In the genomic region with DNA sequence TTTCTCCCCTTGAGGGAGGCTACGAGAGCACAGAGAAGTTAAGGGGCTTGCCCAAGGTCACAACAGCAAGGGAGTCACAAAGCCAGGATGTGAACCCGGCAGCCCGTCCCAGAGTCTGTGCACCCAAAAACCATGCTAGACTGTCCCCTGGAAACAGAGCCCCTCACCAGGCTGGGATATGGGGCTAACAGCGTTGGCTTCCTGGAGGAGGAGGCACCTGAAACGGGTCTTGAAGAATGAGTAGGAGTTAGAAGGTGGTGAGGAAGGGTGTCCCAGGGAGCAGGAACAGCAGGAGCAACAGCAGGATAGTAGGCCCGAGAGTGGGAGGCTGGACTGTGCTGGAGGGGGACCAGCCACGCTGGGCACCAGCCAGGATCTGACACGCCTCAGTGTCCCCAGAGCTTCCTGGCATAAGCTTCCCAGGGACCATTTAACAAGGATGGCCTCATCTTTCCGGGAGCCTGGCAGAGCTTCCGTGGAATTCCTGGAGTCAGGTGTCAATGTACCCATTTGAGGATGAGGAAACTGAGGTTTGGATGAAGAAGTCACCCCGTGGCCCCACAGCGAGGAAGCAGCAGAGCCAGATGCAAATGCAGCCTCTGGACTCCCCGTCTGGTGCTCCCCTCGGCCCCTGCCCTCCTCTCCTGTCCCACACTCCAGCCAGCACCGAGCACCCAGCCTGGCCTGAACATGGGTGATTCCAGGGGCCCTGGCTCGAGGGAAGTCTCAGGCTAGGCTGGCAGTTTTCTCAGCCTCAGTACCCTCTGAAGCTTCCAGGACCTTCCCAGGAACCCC, we compare ENCODE assay signal across 21 cellular contexts. TPM values are rescaled to one million over a fixed set of nuclear protein-coding genes. Genes with fewer than 3 reads are reported as not detected.
DNase-seq lines count a peak whose midpoint lies in the region; ATAC-seq, FAIRE-seq and TF ChIP-seq lines count a peak whose summit lies in the region.
"Had no signal": no experiment of that assay in that cellular context is flagged by ENCODE, and none has a peak within 500 bp of the region (broad histone marks: within the 10 kb centered on the region; RNA-seq: fewer than 3 reads in every experiment).

No MANE protein-coding gene starts in this region.

- no peaks in the 10 kb centered on the region for H3K4me1 Mint-ChIP-seq in endodermal cell

- peak overlapping the region; percentile 77 for H4K91ac ChIP-seq in neuronal stem cell (ENCODE audit: low read depth, low read length, poor library complexity)

- peak overlapping the region; percentile 90 for H2BK15ac ChIP-seq in neuronal stem cell (ENCODE audit: low read length)

- H3K27ac ChIP-seq in endodermal cell (ENCODE audit: low read depth, low read length) (no peak overlapping the region), neuronal stem cell (replicated peaks; ENCODE audit: low read length) (no peak overlapping the region)

- peaks cover 5% of the 10 kb centered on the region for H3K9me3 ChIP-seq in endodermal cell (ENCODE audit: control insufficient read depth, low read length)
- peaks cover 4 to 5% of the 10 kb centered on the region in 2 donors for H3K9me3 ChIP-seq in neuronal stem cell (replicated peaks in 1 of 2; ENCODE audit: control insufficient read depth in 2 of 2, insufficient read depth in 1 of 2, low read depth in 1 of 2, low read length in 2 of 2)

- H2BK5ac ChIP-seq in neuronal stem cell (ENCODE audit: low read length) = peak overlapping the region; percentile 87

- H3K9ac ChIP-seq in endodermal cell (ENCODE audit: extremely low read depth, low read length, poor library complexity, severe bottlenecking) (no peak overlapping the region), neuronal stem cell (ENCODE audit: low read depth, low read length, poor library complexity) (no peak overlapping the region)

- H3K14ac ChIP-seq in neuronal stem cell (ENCODE audit: low read length) = peak overlapping the region; percentile 26

- H2BK12ac ChIP-seq in neuronal stem cell (ENCODE audit: low read length) = peak overlapping the region; percentile 97

- H3K4me1 ChIP-seq in endodermal cell (ENCODE audit: control insufficient read depth, insufficient read depth, low read length) (no peaks in the 10 kb centered on the region), neuronal stem cell (ENCODE audit: control insufficient read depth in 2 of 2, insufficient read depth in 1 of 2, low read depth in 1 of 2, low read length in 2 of 2) (peaks cover 21 to 27% of the 10 kb centered on the region in 2 donors)

- TF ChIP-seq CTCF in endodermal cell (conservative IDR thresholded peaks at IDR 0.05) (no peak), D721Med (IDR thresholded peaks at IDR 0.05; ENCODE audit: insufficient read depth, missing control alignments) (no peak)

- H2AK5ac ChIP-seq in neuronal stem cell (ENCODE audit: low read depth, low read length) = peak overlapping the region; percentile 65

- H2AFZ ChIP-seq in neuronal stem cell (ENCODE audit: low read length) = peak overlapping the region; percentile 54

- no peak overlapping the region for H4K8ac ChIP-seq in neuronal stem cell (ENCODE audit: low read depth, low read length)

- no peaks in the 10 kb centered on the region for H3K79me1 ChIP-seq in neuronal stem cell (ENCODE audit: low read depth, low read length)

- no peak overlapping the region for H3K4me3 Mint-ChIP-seq in endodermal cell
- H3K4me3 Mint-ChIP-seq: CD4-positive, alpha-beta memory T cell had no signal

- H3K36me3 Mint-ChIP-seq in activated naive CD4-positive, alpha-beta T cell treated with anti-CD3 and anti-CD28 coated beads, Interleukin-2, amount 50 U/mL, for 72 hours = peaks cover 0 to 6% of the 10 kb centered on the region in 2 donors
- H3K36me3 Mint-ChIP-seq in endodermal cell (ENCODE audit: low read depth) = no peaks in the 10 kb centered on the region
- H3K36me3 Mint-ChIP-seq: CD4-positive, alpha-beta memory T cell had no signal

- H3K4me3 ChIP-seq in endodermal cell (ENCODE audit: low read length) (no peak overlapping the region), neuronal stem cell (ENCODE audit: low read length in 2 of 2) (no peak overlapping the region)

- peak; percentile 8 for DNase-seq in activated naive CD4-positive, alpha-beta T cell treated with anti-CD3 and anti-CD28 coated beads, Interleukin-2, amount 50 U/mL, for 16 hours
- no peak for DNase-seq in activated naive CD4-positive, alpha-beta T cell treated with anti-CD3 and anti-CD28 coated beads, Interleukin-2, amount 50 U/mL, for 72 hours (ENCODE audit: low spot score in 2 of 2)
- DNase-seq in endodermal cell (no peak), neuronal stem cell (ENCODE audit: low spot score) (no peak), NCI-H1105 treated with DMSO at 0.1 percent for 48 hours (lab: John Stamatoyannopoulos, UW) (no peak), DMS 273 (lab: John Stamatoyannopoulos, UW; ENCODE audit: unreplicated experiment) (no peak), D721Med (ENCODE audit: insufficient read length, low spot score) (no peak), NK-92 (lab: John Stamatoyannopoulos, UW; ENCODE audit: unreplicated experiment) (no peak)
- DNase-seq: AML-193; CD4-positive, alpha-beta memory T cell; DND-41; GDM1; GOT3; Karpas-422; MM.1S; NCI-H187 treated with DMSO at 0.1 percent for 48 hours; NCI-H2171 treated with DMSO at 0.1 percent for 48 hours; NCI-H510A; NCI-H82; Right ventricle myocardium superior had no signal

- H3K4me2 ChIP-seq in neuronal stem cell (ENCODE audit: insufficient read depth, low read length, poor library complexity, severe bottlenecking) = no peak overlapping the region

- WGBS in endodermal cell (ENCODE audit: insufficient coverage in 1 of 2, insufficient read length in 1 of 2), 2 experiments = 93 to 94% methylated on average over 12 to 16 of the region's 16 CpGs
- WGBS in neuronal stem cell (ENCODE audit: extremely low coverage in 2 of 2, insufficient read length in 2 of 2, insufficient replicate concordance in 1 of 2), 2 donors = no CpG with 5 or more reads among the region's 16 CpGs

- H3K18ac ChIP-seq in neuronal stem cell (ENCODE audit: low read length) = peak overlapping the region; percentile 82

- H3K4ac ChIP-seq in neuronal stem cell (ENCODE audit: low read length) = no peak overlapping the region

- no peaks in the 10 kb centered on the region for H3K27me3 Mint-ChIP-seq in endodermal cell (ENCODE audit: insufficient read depth)
- H3K27me3 Mint-ChIP-seq: CD4-positive, alpha-beta memory T cell had no signal

- H3K36me3 ChIP-seq in endodermal cell (ENCODE audit: control insufficient read depth, insufficient read depth, low read length) (no peaks in the 10 kb centered on the region), neuronal stem cell (replicated peaks in 1 of 2; ENCODE audit: control insufficient read depth in 2 of 2, insufficient read depth in 2 of 2, low read length in 2 of 2) (no peaks in the 10 kb centered on the region)

- FAIRE-seq in D721Med (lab: Jason Lieb, UNC) = no peak

- ATAC-seq in activated naive CD4-positive, alpha-beta T cell treated with anti-CD3 and anti-CD28 coated beads, Interleukin-2, amount 50 U/mL, for 72 hours = no peak
- ATAC-seq: Panc1 had no signal

- H2BK120ac ChIP-seq in neuronal stem cell (ENCODE audit: low read depth, low read length) = peak overlapping the region; percentile 50

- H3K9me3 Mint-ChIP-seq in activated naive CD4-positive, alpha-beta T cell treated with anti-CD3 and anti-CD28 coated beads, Interleukin-2, amount 50 U/mL, for 72 hours = no peaks in the 10 kb centered on the region
- peaks cover 3% of the 10 kb centered on the region for H3K9me3 Mint-ChIP-seq in endodermal cell

- H3K27ac Mint-ChIP-seq in activated naive CD4-positive, alpha-beta T cell treated with anti-CD3 and anti-CD28 coated beads, Interleukin-2, amount 50 U/mL, for 72 hours = no peak overlapping the region
- peak overlapping the region; percentile 58 for H3K27ac Mint-ChIP-seq in endodermal cell

- H3K27me3 ChIP-seq in endodermal cell (ENCODE audit: control insufficient read depth, insufficient read depth, low read length, poor library complexity, severe bottlenecking) (no peaks in the 10 kb centered on the region), neuronal stem cell (ENCODE audit: control insufficient read depth in 3 of 3, insufficient read depth in 3 of 3, low read depth in 1 of 3, low read length in 3 of 3) (no peaks in the 10 kb centered on the region)

- no peak overlapping the region for H3K23ac ChIP-seq in neuronal stem cell (ENCODE audit: low read depth, low read length, poor library complexity)

RNA-seq across cellular contexts. Expression of gene GRIFIN, which starts 3.3 kb away (rescaled TPM):
- not detected for total RNA-seq in activated naive CD4-positive, alpha-beta T cell treated with anti-CD3 and anti-CD28 coated beads, Interleukin-2, amount 50 U/mL, for 72 hours
- total RNA-seq in endodermal cell = not detected
- polyA plus RNA-seq in endodermal cell (2013, experiment 1 of 2) = not detected
- polyA plus RNA-seq in endodermal cell (2013, experiment 2 of 2) = not detected
- not detected for polyA plus RNA-seq in neuronal stem cell (2013, experiment 1 of 2)
- polyA plus RNA-seq in neuronal stem cell (2013, experiment 2 of 2) = not detected
- total RNA-seq: CD4-positive, alpha-beta memory T cell; Right ventricle myocardium superior had no signal
- polyA plus RNA-seq: CD4-positive, alpha-beta memory T cell had no signal

RNA-seq across cellular contexts. Expression of gene LFNG, which starts 40.1 kb away (rescaled TPM):
- 10 to 100 TPM; 17.8 to 21.1 TPM for total RNA-seq in activated naive CD4-positive, alpha-beta T cell treated with anti-CD3 and anti-CD28 coated beads, Interleukin-2, amount 50 U/mL, for 72 hours
- total RNA-seq in endodermal cell = 10 to 100 TPM; 16.0 to 47.2 TPM
- polyA plus RNA-seq in endodermal cell (2013, experiment 1 of 2) = 54.6 TPM
- 43.4 TPM for polyA plus RNA-seq in endodermal cell (2013, experiment 2 of 2)
- 84.0 TPM for polyA plus RNA-seq in neuronal stem cell (2013, experiment 1 of 2)
- polyA plus RNA-seq in neuronal stem cell (2013, experiment 2 of 2) = 82.3 TPM
